Comparison of ENCODE assay signal across 10 cellular contexts in genomic region chr17:63665527-63666214, GRCh38. TPM values are rescaled to one million over a fixed set of nuclear protein-coding genes. Genes with fewer than 3 reads are reported as not detected.
A peak's percentile ranks its signal among the peaks of the same experiment; 100 is the strongest.
DNase-seq lines count a peak whose midpoint lies in the region; ATAC-seq and TF ChIP-seq lines count a peak whose summit lies in the region.
"Had no signal": no experiment of that assay in that cellular context is flagged by ENCODE, and none has a peak within 500 bp of the region (broad histone marks: within the 10 kb centered on the region; RNA-seq: fewer than 3 reads in every experiment).

No MANE protein-coding gene starts in this region.

- H3K4me3 Mint-ChIP-seq in endothelial cell (ENCODE audit: unreplicated experiment): peak overlapping the region; percentile 19

- TF ChIP-seq POLR2A in NB4 (IDR thresholded peaks at IDR 0.05; ENCODE audit: extremely low read depth, insufficient read length): no peak
- no peak for TF ChIP-seq POLR2A in thyroid gland (IDR thresholded peaks at IDR 0.05)

- no peaks in the 10 kb centered on the region for H3K9me3 Mint-ChIP-seq in endothelial cell (ENCODE audit: unreplicated experiment)

- DNase-seq in NB4 (ENCODE audit: low read depth) (peak; percentile 92), endothelial cell (ENCODE audit: low spot score) (peak; percentile 24), psoas muscle (no peak), thyroid gland (no peak), COLO668 (lab: John Stamatoyannopoulos, UW; ENCODE audit: unreplicated experiment) (no peak), NCI-H2081 treated with DMSO at 0.1 percent for 48 hours (lab: John Stamatoyannopoulos, UW) (no peak)
- DNase-seq: cerebellar nuclear complex; NK-92 treated with Interleukin-12 subunit alpha and Interleukin-12 subunit beta, amount 100 ng/mL, for 24 hours had no signal

- no peak overlapping the region for H3K27ac ChIP-seq in psoas muscle
- no peak overlapping the region for H3K27ac ChIP-seq in thyroid gland

- intact Hi-C loops in psoas muscle (cut with DNase I): no loop called here
- intact Hi-C loops in thyroid gland (cut with DNase I): no loop called here

- peaks cover 45% of the 10 kb centered on the region for H3K4me1 Mint-ChIP-seq in endothelial cell (ENCODE audit: unreplicated experiment)

- H3K36me3 Mint-ChIP-seq in endothelial cell (ENCODE audit: low read depth, unreplicated experiment): peaks cover 51% of the 10 kb centered on the region

- ATAC-seq in GM21447 (IDR thresholded peaks at IDR 0.05; ENCODE audit: unreplicated experiment) (peak; percentile 61), psoas muscle (peak in 3 of 4 donors; percentile 21 to 35 (median 33)), GM21576 (IDR thresholded peaks at IDR 0.05; ENCODE audit: unreplicated experiment) (no peak)

- H3K27me3 Mint-ChIP-seq in endothelial cell (ENCODE audit: unreplicated experiment): peaks cover 9% of the 10 kb centered on the region

- no peak overlapping the region for H3K4me3 ChIP-seq in NB4 (ENCODE audit: low read depth, low read length)
- H3K4me3 ChIP-seq in psoas muscle: no peak overlapping the region
- no peak overlapping the region for H3K4me3 ChIP-seq in thyroid gland (replicated peaks in 1 of 3)

- H3K27me3 ChIP-seq in psoas muscle (ENCODE audit: insufficient read depth in 3 of 3, low read length in 2 of 3) (no peaks in the 10 kb centered on the region), thyroid gland (no peaks in the 10 kb centered on the region)

- TF ChIP-seq CTCF in NB4 (IDR thresholded peaks at IDR 0.05; ENCODE audit: low read depth, low read length) (no peak), endothelial cell (IDR thresholded peaks at IDR 0.05; ENCODE audit: unreplicated experiment) (no peak), psoas muscle (IDR thresholded peaks at IDR 0.05) (no peak), thyroid gland (IDR thresholded peaks at IDR 0.05) (no peak)

- H3K9me3 ChIP-seq in psoas muscle (no peaks in the 10 kb centered on the region), thyroid gland (no peaks in the 10 kb centered on the region)

- H3K27ac Mint-ChIP-seq in endothelial cell (ENCODE audit: unreplicated experiment): peak overlapping the region; percentile 94

- H3K36me3 ChIP-seq in psoas muscle (ENCODE audit: insufficient read depth in 1 of 2, low read depth in 1 of 2): peaks cover 2 to 78% of the 10 kb centered on the region in 2 donors
- peaks cover 16 to 17% of the 10 kb centered on the region in 2 donors for H3K36me3 ChIP-seq in thyroid gland

- no peaks in the 10 kb centered on the region for H3K4me1 ChIP-seq in psoas muscle
- no peaks in the 10 kb centered on the region for H3K4me1 ChIP-seq in thyroid gland

- WGBS in psoas muscle, 3 donors: 62 to 70% (median 65%) methylated on average over 5 of the region's 5 CpGs
- 67 to 72% methylated on average over 5 of the region's 5 CpGs for WGBS in thyroid gland, 2 donors

RNA-seq across cellular contexts. Expression of gene LIMD2, which starts 34.3 kb away (rescaled TPM):
- total RNA-seq in endothelial cell (ENCODE audit: unreplicated experiment): 132 TPM
- 1 to 10 TPM; 2.1 to 4.4 (median 2.8) TPM for total RNA-seq in psoas muscle
- 1 to 10 TPM in 2 of 3 donors, under 1 TPM in 1; 0.95 to 2.7 (median 2.2) TPM for polyA plus RNA-seq in psoas muscle
- total RNA-seq in thyroid gland: 10 to 100 TPM in 1 of 4 donors, 1 to 10 TPM in 3; 3.9 to 10.7 (median 7.2) TPM

RNA-seq across cellular contexts. Expression of gene MAP3K3, which starts 43.5 kb away (rescaled TPM):
- 112 TPM for total RNA-seq in endothelial cell (ENCODE audit: unreplicated experiment)
- total RNA-seq in psoas muscle: 10 to 100 TPM; 19.7 to 27.4 (median 24.7) TPM
- polyA plus RNA-seq in psoas muscle: 10 to 100 TPM in 2 of 3 donors, 1 to 10 TPM in 1; 8.3 to 22.1 (median 12.6) TPM
- total RNA-seq in thyroid gland: 10 to 100 TPM; 38.6 to 68.0 (median 43.8) TPM

Comparison
In these comparisons a context has a peak if more than half of its experiments do, and no peak if none do; other contexts are left out.
1. DNase-seq: peak in NB4 (single experiment) and endothelial cell (single experiment); none in psoas muscle (0 of 2), thyroid gland (0 of 2), COLO668 (single experiment) and NCI-H2081 treated with DMSO at 0.1 percent for 48 hours (single experiment).
2. RNA of gene LIMD2, which starts 34.3 kb away (total RNA-seq): 132 TPM in endothelial cell (single experiment); 3.9 to 10.7 TPM in thyroid gland and 2.1 to 4.4 TPM in psoas muscle; every median in the first group is over 10 times any median in the second.